8 cellular contexts compared by ENCODE assay signal in genomic region chr15:68204776-68205557, GRCh38. TPM values are rescaled to one million over a fixed set of nuclear protein-coding genes. Genes with fewer than 3 reads are reported as not detected.
DNase-seq lines count a peak whose midpoint lies in the region; ATAC-seq, FAIRE-seq and TF ChIP-seq lines count a peak whose summit lies in the region.

TSS of gene CALML4 (minus strand) at chr15:68205332. CDS start at chr15:68205247, 85 bp downstream.

- intact Hi-C loops in pancreas (cut with DNase I), result no loop called here

- ATAC-seq in pancreas, result peak; percentile 94 to 95 (median 94)
- no peak for ATAC-seq in GM19452 (IDR thresholded peaks at IDR 0.05; ENCODE audit: unreplicated experiment)

- H3K27ac ChIP-seq in fibroblast of lung (ENCODE audit: insufficient read depth, low read length) (no peak within 1 kb of the TSS), pancreas (peak within 1 kb of the TSS; percentile 68 to 76 (median 71))

- peak; percentile 44 for DNase-seq in D341Med (ENCODE audit: low spot score)
- DNase-seq in NCI-H526 treated with DMSO at 0.1 percent for 48 hours (lab: John Stamatoyannopoulos, UW), result peak; percentile 51
- DNase-seq in fibroblast of lung (ENCODE audit: low read depth in 2 of 2), result peak; percentile 47 to 55
- DNase-seq in pancreas, result peak; percentile 86 to 95 (median 90)
- DNase-seq in activated gamma-delta T cell (lab: John Stamatoyannopoulos, UW), result no peak
- no peak for DNase-seq in germinal center (ENCODE audit: low spot score)
- DNase-seq in HK-2 (ENCODE audit: unreplicated experiment), result no peak

- peak within 1 kb of the TSS; percentile 15 for H3K4me2 ChIP-seq in fibroblast of lung (ENCODE audit: extremely low read depth, insufficient read depth, low read length)

- no peaks in the 10 kb centered on the region for H4K20me1 ChIP-seq in fibroblast of lung (ENCODE audit: control insufficient read depth, extremely low read depth, insufficient read depth, low read length)

- no peaks in the 10 kb centered on the region for H3K9me3 ChIP-seq in fibroblast of lung (ENCODE audit: control insufficient read depth, insufficient read depth, low read depth, low read length)
- H3K9me3 ChIP-seq in pancreas, result no peaks in the 10 kb centered on the region

- H3K36me3 ChIP-seq in fibroblast of lung (ENCODE audit: control insufficient read depth, insufficient read depth, low read length) (no peaks in the 10 kb centered on the region), pancreas (no peaks in the 10 kb centered on the region)

- no peaks in the 10 kb centered on the region for H3K79me2 ChIP-seq in fibroblast of lung (ENCODE audit: control insufficient read depth, insufficient read depth, low read length)

- WGBS in pancreas, 2 donors, result 19% methylated on average over 16 of the region's 16 CpGs

- FAIRE-seq in pancreas (lab: Jason Lieb, UNC), result no peak

- TF ChIP-seq CTCF in fibroblast of lung (conservative IDR thresholded peaks at IDR 0.05 in 1 of 2, IDR thresholded peaks at IDR 0.05 in 1 of 2; ENCODE audit: low read depth in 1 of 2, low read length in 2 of 2) (no peak), pancreas (IDR thresholded peaks at IDR 0.05) (no peak)

- H3K4me1 ChIP-seq in fibroblast of lung (ENCODE audit: control insufficient read depth, extremely low read depth, insufficient read depth, low read length), result no peaks in the 10 kb centered on the region
- H3K4me1 ChIP-seq in pancreas, result peaks cover 7 to 17% (median 7%) of the 10 kb centered on the region in 3 donors

- H3K9ac ChIP-seq in fibroblast of lung (ENCODE audit: insufficient read depth, low read length), result no peak within 1 kb of the TSS

- H2AFZ ChIP-seq in fibroblast of lung (ENCODE audit: low read length), result no peak within 1 kb of the TSS

- H3K4me3 ChIP-seq in fibroblast of lung (replicated peaks in 1 of 4; ENCODE audit: control extremely low read depth in 1 of 4, insufficient read depth in 1 of 4, low read depth in 3 of 4, low read length in 4 of 4) (no peak within 1 kb of the TSS), pancreas (peak within 1 kb of the TSS in 2 of 4 donors; percentile 17 to 30)

- H3K27me3 ChIP-seq in fibroblast of lung (ENCODE audit: control insufficient read depth, insufficient read depth, low read length), result no peaks in the 10 kb centered on the region
- no peaks in the 10 kb centered on the region for H3K27me3 ChIP-seq in pancreas

RNA-seq across cellular contexts. Expression of gene CALML4, which starts in this region (rescaled TPM):
- total RNA-seq in fibroblast of lung (1.0 and 1.8 TPM in 2 replicates), pancreas (1 to 10 TPM; 1.5 to 6.9 (median 4.4) TPM)
- polyA plus RNA-seq in fibroblast of lung (1.5 and 2.0 TPM in 2 replicates), pancreas (10 to 100 TPM; 12.9 to 31.4 TPM)
- 1.9 and 2.0 TPM in 2 replicates for polyA plus RNA-seq in fibroblast of lung (2012)
- 0.44 TPM in 1 of 2 replicates, not detected in the other for polyA minus RNA-seq in fibroblast of lung (ENCODE audit: low replicate concordance)

Comparison
In these comparisons a context has a peak if more than half of its experiments do, and no peak if none do; other contexts are left out.
1. DNase-seq: peak in D341Med (single experiment), NCI-H526 treated with DMSO at 0.1 percent for 48 hours (single experiment), fibroblast of lung (2 of 2) and pancreas (6 of 6); none in activated gamma-delta T cell (single experiment), germinal center (single experiment) and HK-2 (single experiment).